Comparison of ENCODE assay signal across 11 cellular contexts in the genomic region with DNA sequence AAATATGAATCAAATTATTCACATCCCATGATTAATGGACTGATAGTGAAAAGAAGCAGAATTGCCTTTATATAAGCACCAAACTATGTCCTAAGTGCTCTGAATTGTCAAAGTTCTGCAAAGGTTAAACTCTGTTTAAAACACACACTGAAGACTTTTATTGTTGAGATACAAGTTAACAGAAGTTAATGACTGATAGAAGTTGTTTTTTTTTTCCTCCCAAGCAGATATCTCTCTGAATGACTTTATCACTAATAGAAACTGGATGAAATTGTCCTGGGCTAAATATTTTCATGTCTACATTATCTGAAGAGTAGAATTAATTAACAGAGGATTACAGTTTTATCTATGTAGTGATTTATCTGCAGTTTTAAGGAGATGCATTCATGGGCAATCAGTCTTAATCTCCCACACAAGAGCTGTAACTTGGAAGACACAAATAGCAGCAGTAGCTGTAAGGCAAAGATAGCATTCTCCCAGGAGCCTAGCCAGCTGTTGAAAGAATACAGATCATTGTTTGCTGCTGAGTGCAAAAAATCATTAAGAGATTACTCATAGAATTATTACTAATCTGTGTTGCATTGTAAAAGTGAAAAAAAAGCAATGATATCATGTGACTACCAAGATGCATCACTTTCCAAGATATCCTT. TPM values are rescaled to one million over a fixed set of nuclear protein-coding genes. Genes with fewer than 3 reads are reported as not detected.
DNase-seq lines count a peak whose midpoint lies in the region; ATAC-seq and TF ChIP-seq lines count a peak whose summit lies in the region.
"Had no signal": no experiment of that assay in that cellular context is flagged by ENCODE, and none has a peak within 500 bp of the region (broad histone marks: within the 10 kb centered on the region; RNA-seq: fewer than 3 reads in every experiment).

No MANE protein-coding gene starts in this region.

- CTCF ChIA-PET in Calu3 (lab: Charles Lee) = interaction anchor here (0.7 kb wide), 1 partner anchor 67 kb away, joined by 3 read pairs; no protein-coding TSS in a partner anchor

- no TSS peak for BruUV-seq in Calu3 (replicated peaks; lab: Mats Ljungman, UMichigan)

- H3K27me3 Mint-ChIP-seq in Calu3 (ENCODE audit: unreplicated experiment) = peaks cover 2% of the 10 kb centered on the region

- H3K4me1 Mint-ChIP-seq in Calu3 (ENCODE audit: low read depth, unreplicated experiment) = peaks cover 35% of the 10 kb centered on the region

- ATAC-seq in GM18858 (IDR thresholded peaks at IDR 0.05; ENCODE audit: unreplicated experiment) (no peak), HG02642 (IDR thresholded peaks at IDR 0.05; ENCODE audit: poor library complexity, unreplicated experiment) (no peak), GM21529 (IDR thresholded peaks at IDR 0.05; ENCODE audit: unreplicated experiment) (no peak)
- ATAC-seq: K562 had no signal

- H3K27ac Mint-ChIP-seq in Calu3 (ENCODE audit: unreplicated experiment) = peak overlapping the region; percentile 58

- peaks cover 5% of the 10 kb centered on the region for H3K36me3 Mint-ChIP-seq in Calu3 (ENCODE audit: insufficient read depth, unreplicated experiment)

- intact Hi-C loops in Calu3 (cut with micrococcal nuclease; ENCODE audit: unreplicated experiment) = no loop called here

- TF ChIP-seq CTCF in Calu3 (IDR thresholded peaks at IDR 0.05; ENCODE audit: unreplicated experiment) (no peak), fibroblast of the aortic adventitia (IDR thresholded peaks at IDR 0.05; ENCODE audit: insufficient read depth, low read length) (no peak)

- DNase-seq in Calu3 (peak; percentile 23), RKO (ENCODE audit: low spot score) (peak; percentile 47), fibroblast of the aortic adventitia (ENCODE audit: low read depth) (peak; percentile 74), non-pigmented ciliary epithelial cell (ENCODE audit: low read depth) (peak; percentile 63), ecto neural progenitor cell (ENCODE audit: low spot score) (no peak)

- no peaks in the 10 kb centered on the region for H3K9me3 Mint-ChIP-seq in Calu3 (ENCODE audit: low read depth, unreplicated experiment)

- no peak overlapping the region for H3K4me3 ChIP-seq in fibroblast of the aortic adventitia (ENCODE audit: low read depth, low read length)
- H3K4me3 ChIP-seq: K562, thoracic aorta had no signal

- no peak overlapping the region for H3K4me3 Mint-ChIP-seq in Calu3 (ENCODE audit: low read depth, unreplicated experiment)

RNA-seq across cellular contexts. Expression of gene BMP5, which starts 49.9 kb away (rescaled TPM):
- total RNA-seq in Calu3 (2022) = not detected in 2 replicates
- not detected in 2 replicates for total RNA-seq in fibroblast of the aortic adventitia (ENCODE audit: low replicate concordance)
- total RNA-seq: K562, mononuclear cell, thoracic aorta had no signal
